Comparison of ENCODE assay signal across 8 cellular contexts in genomic region chr15:100349696-100350433, GRCh38. TPM values are rescaled to one million over a fixed set of nuclear protein-coding genes. Genes with fewer than 3 reads are reported as not detected.
DNase-seq lines count a peak whose midpoint lies in the region; ATAC-seq, FAIRE-seq and TF ChIP-seq lines count a peak whose summit lies in the region.

No MANE protein-coding gene starts in this region.

- H3K4me1 ChIP-seq in A549 (peaks cover 9% of the 10 kb centered on the region), keratinocyte (ENCODE audit: control insufficient read depth, extremely low read depth, insufficient read depth, low read length) (peaks cover 23% of the 10 kb centered on the region)

- H3K4me3 ChIP-seq in A549 (peak overlapping the region; percentile 60), keratinocyte (ENCODE audit: control insufficient read depth in 2 of 3, extremely low read depth in 1 of 3, insufficient read depth in 2 of 3, low read depth in 1 of 3, low read length in 3 of 3) (peak overlapping the region; percentile 47 to 88 (median 82))

- H3K79me2 ChIP-seq in keratinocyte (ENCODE audit: control insufficient read depth, insufficient read depth, low read length), result no peaks in the 10 kb centered on the region

- ATAC-seq in A549, result peak; percentile 89 to 97
- peak; percentile 83 for ATAC-seq in GM18508 (IDR thresholded peaks at IDR 0.05; ENCODE audit: insufficient read depth, unreplicated experiment)
- ATAC-seq in HG03060 (IDR thresholded peaks at IDR 0.05; ENCODE audit: low read depth, unreplicated experiment), result peak; percentile 83
- peak; percentile 97 to 98 for ATAC-seq in activated CD4-positive, CD25-positive, alpha-beta regulatory T cell treated with anti-CD3 and anti-CD28 coated beads, Interleukin-2, amount 50 U/mL, for 24 hours

- TF ChIP-seq CTCF in A549 (IDR thresholded peaks at IDR 0.05) (peak; percentile 75), keratinocyte (optimal IDR thresholded peaks at IDR 0.05 in 1 of 3, IDR thresholded peaks at IDR 0.05 in 1 of 3, conservative IDR thresholded peaks at IDR 0.05 in 1 of 3; ENCODE audit: extremely low read depth in 1 of 3, insufficient read depth in 2 of 3, low read length in 3 of 3) (peak; percentile 83 to 94 (median 90))

- H3K4me2 ChIP-seq in A549, result peak overlapping the region; percentile 87
- peak overlapping the region; percentile 93 for H3K4me2 ChIP-seq in keratinocyte (ENCODE audit: control insufficient read depth, extremely low read depth, insufficient read depth, low read depth, low read length)

- DNase-seq in A549 (ENCODE audit: low read depth in 1 of 2, low spot score in 1 of 2), result peak; percentile 95 to 96
- DNase-seq in NCI-H2171 treated with DMSO at 0.1 percent for 48 hours (lab: John Stamatoyannopoulos, UW), result peak; percentile 13
- peak; percentile 94 for DNase-seq in cerebellar cortex (ENCODE audit: low spot score)
- peak; percentile 28 for DNase-seq in keratinocyte (ENCODE audit: low read depth, low spot score)
- peak; percentile 85 for DNase-seq in stimulated activated CD4-positive, alpha-beta T cell treated with anti-CD3 and anti-CD28 coated beads, Interleukin-12 subunit alpha, Interleukin-12 subunit beta, amount 100 ng/mL, for 4 hours

- CTCF ChIA-PET in A549 (lab: Yijun Ruan, JAX), result interaction anchor here (0.6 to 10.2 kb wide), 77 partner anchors 8 to 1832 kb away, joined by 3 to 291 read pairs (median 4); partner anchors contain the start of genes ADAMTS17, ASB7 and LINS1

- H4K20me1 ChIP-seq in keratinocyte (ENCODE audit: control insufficient read depth, extremely low read depth, insufficient read depth, low read length), result no peaks in the 10 kb centered on the region

- H3K36me3 ChIP-seq in keratinocyte (ENCODE audit: control insufficient read depth in 2 of 2, extremely low read depth in 1 of 2, insufficient read depth in 2 of 2, low read length in 2 of 2), result no peaks in the 10 kb centered on the region

- H3K27me3 ChIP-seq in keratinocyte (ENCODE audit: control insufficient read depth, extremely low read depth, insufficient read depth, low read length), result no peaks in the 10 kb centered on the region

- 1% methylated on average over 43 of the region's 43 CpGs for WGBS in A549 (ENCODE audit: missing lambda C conversion rate)

- peak overlapping the region; percentile 86 for H3K9ac ChIP-seq in keratinocyte (ENCODE audit: control insufficient read depth, extremely low read depth, insufficient read depth, low read length)

- TF ChIP-seq RAD21 in A549 (conservative IDR thresholded peaks at IDR 0.05 in 1 of 2, IDR thresholded peaks at IDR 0.05 in 1 of 2), result peak; percentile 46 to 71

- no peak for TF ChIP-seq POLR2A in A549 (IDR thresholded peaks at IDR 0.05; ENCODE audit: low read length)

- FAIRE-seq in A549 (lab: Jason Lieb, UNC) (peak; percentile 93), keratinocyte (lab: Jason Lieb, UNC) (peak; percentile 69)

- H3K9me3 ChIP-seq in A549 (peaks cover 12% of the 10 kb centered on the region), keratinocyte (ENCODE audit: control insufficient read depth, low read depth, low read length) (no peaks in the 10 kb centered on the region)

- dilution Hi-C loops in keratinocyte (cut with MboI; ENCODE audit: extremely low pct_ligation_motif_present, low sequenced_read_pairs), result no loop called here

- H2AFZ ChIP-seq in keratinocyte (ENCODE audit: control insufficient read depth, low read length), result peak overlapping the region; percentile 97

- TF ChIP-seq EP300 in A549 (IDR thresholded peaks at IDR 0.05), result no peak

- no peaks in the 10 kb centered on the region for H3K9me1 ChIP-seq in keratinocyte (ENCODE audit: control insufficient read depth, extremely low read depth, insufficient read depth, low read length)

- POLR2A ChIA-PET in A549 (lab: Yijun Ruan, JAX), result interaction anchor here (0.5 to 2.2 kb wide), 7 partner anchors 10 to 252 kb away, joined by 3 to 15 read pairs (median 8); partner anchors contain the start of genes ASB7 and LINS1

- H3K27ac ChIP-seq in A549, result peak overlapping the region; percentile 90 to 97
- peak overlapping the region; percentile 76 for H3K27ac ChIP-seq in keratinocyte (ENCODE audit: control insufficient read depth, insufficient read depth, low read length)

TF ChIP-seq in A549, 52 proteins besides CTCF, POLR2A, EP300 and RAD21 (continues in another document):
- no peak for TF ChIP-seq HOXB13 (CRISPR knock-in tag; IDR thresholded peaks at IDR 0.05; ENCODE audit: low read depth)
- TF ChIP-seq BHLHE40 (IDR thresholded peaks at IDR 0.05; ENCODE audit: low read depth, low read length), result no peak
- no peak for TF ChIP-seq TFCP2L1 (CRISPR knock-in tag; IDR thresholded peaks at IDR 0.05)
- TF ChIP-seq EHMT2 (IDR thresholded peaks at IDR 0.05; ENCODE audit: low read depth), result no peak
- no peak for TF ChIP-seq ELK1 (IDR thresholded peaks at IDR 0.05; ENCODE audit: low read depth, low read length)
- TF ChIP-seq BCL3 (IDR thresholded peaks at IDR 0.05), result no peak
- peak; percentile 60; the same call in 1 of the 2 replicates for TF ChIP-seq HMGXB4 (CRISPR knock-in tag; IDR thresholded peaks at IDR 0.05; ENCODE audit: borderline replicate concordance)
- TF ChIP-seq EHF (CRISPR knock-in tag; IDR thresholded peaks at IDR 0.05), result no peak
- no peak for TF ChIP-seq HDAC2 (IDR thresholded peaks at IDR 0.05)
- peak; percentile 97 for TF ChIP-seq E2F6 (IDR thresholded peaks at IDR 0.05; ENCODE audit: borderline replicate concordance, low read depth)
- no peak for TF ChIP-seq NFE2L2 (conservative IDR thresholded peaks at IDR 0.05; ENCODE audit: low read length)
- TF ChIP-seq MAX (IDR thresholded peaks at IDR 0.05), result peak; percentile 85
- TF ChIP-seq CBX8 (IDR thresholded peaks at IDR 0.05), result no peak
- no peak for TF ChIP-seq NR3C1 (IDR thresholded peaks at IDR 0.05)

RNA-seq across cellular contexts. Expression of gene ADAMTS17, which starts 8.1 kb away (rescaled TPM):
- polyA plus RNA-seq in A549 (2011; rRNA removed) (0.05 and 0.11 TPM in 2 replicates), A549 (2017; fragmentation: RNase III; extraction: RNeasy Plus Mini Kit Qiagen cat#74134 plus additional on column Dnase treatment) (not detected in 3 replicates), keratinocyte (0.18 to 0.40 TPM (median 0.18 TPM) in 3 replicates)
- 0.01 and 0.08 TPM in 2 replicates for polyA plus RNA-seq in A549 (2012; cell fraction: cytosol; rRNA removed)
- polyA plus RNA-seq in A549 (2012; cell fraction: nucleus; rRNA removed), result 0.13 and 0.16 TPM in 2 replicates
- 0.24 and 0.33 TPM in 2 replicates for polyA minus RNA-seq in A549 (2011; rRNA and poly(A)+ RNA removed)
- 1.8 TPM for polyA plus RNA-seq in keratinocyte (2011; ENCODE audit: low read depth)
- 0.05 and 0.15 TPM in 2 replicates for polyA plus RNA-seq in keratinocyte (2011; cell fraction: cytosol; rRNA removed)
- 0.40 and 0.57 TPM in 2 replicates for polyA plus RNA-seq in keratinocyte (2011; cell fraction: nucleus; rRNA removed)
- 0.28 and 1.8 TPM in 2 replicates for polyA plus RNA-seq in keratinocyte (2012; ENCODE audit: low replicate concordance)
- 0.48 TPM in 1 of 3 replicates, not detected in the others for polyA minus RNA-seq in keratinocyte
- not detected for polyA minus RNA-seq in keratinocyte (2011; cell fraction: cytosol; rRNA and poly(A)+ RNA removed)
- polyA minus RNA-seq in keratinocyte (2011; cell fraction: nucleus; rRNA and poly(A)+ RNA removed), result 1.2 and 3.0 TPM in 2 replicates

Comparison
In these comparisons a context has a peak if more than half of its experiments do, and no peak if none do; other contexts are left out.
1. Peak in every context shown above with its lines: DNase-seq, ATAC-seq, H3K4me3 ChIP-seq and H3K27ac ChIP-seq.
2. DNase-seq: peak in every context shown above with its lines; median percentile 96 in A549; 94 in cerebellar cortex; 85 in stimulated activated CD4-positive, alpha-beta T cell treated with anti-CD3 and anti-CD28 coated beads, Interleukin-12 subunit alpha, Interleukin-12 subunit beta, amount 100 ng/mL, for 4 hours; 28 in keratinocyte; 13 in NCI-H2171 treated with DMSO at 0.1 percent for 48 hours.